1 cellular context compared by ENCODE assay signal in the genomic region with DNA sequence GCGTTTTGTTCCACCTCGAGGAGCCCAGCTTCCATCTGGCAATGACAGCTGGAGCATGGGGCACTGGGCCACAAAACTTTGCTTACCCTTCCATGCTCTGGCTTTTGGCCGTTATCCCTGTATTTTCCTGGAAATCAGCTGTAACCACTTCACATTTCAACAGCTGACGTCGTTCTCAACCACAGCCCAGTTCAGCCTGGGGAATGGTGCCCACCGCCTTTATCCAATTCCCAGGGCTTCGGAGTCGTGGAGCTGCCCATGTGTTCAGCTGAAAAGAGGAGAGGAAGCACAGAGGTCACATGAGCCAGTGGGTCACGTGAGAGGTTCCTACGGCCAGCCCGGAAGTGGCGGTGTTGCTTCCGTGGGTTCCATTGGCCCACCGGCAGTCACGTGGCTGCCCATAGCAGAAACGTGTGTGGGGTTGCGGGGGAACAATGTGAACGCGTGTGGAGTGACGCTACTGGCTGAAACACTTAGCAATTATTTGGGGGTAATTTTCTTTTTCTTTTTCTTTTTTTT.
A peak's percentile ranks its signal among the peaks of the same experiment; 100 is the strongest.
TF ChIP-seq lines count a peak whose summit lies in the region.

No MANE protein-coding gene starts in this region.

TF ChIP-seq in WTC11, 78 proteins besides CTCF, POLR2A, EP300 and RAD21 (continued from another document):
- TF ChIP-seq EMX1 (CRISPR knock-in tag; IDR thresholded peaks at IDR 0.05) (no peak), PRDM15 (CRISPR knock-in tag; IDR thresholded peaks at IDR 0.05) (no peak), CREM (CRISPR knock-in tag; IDR thresholded peaks at IDR 0.05) (no peak)
- TF ChIP-seq, protein P1, sequence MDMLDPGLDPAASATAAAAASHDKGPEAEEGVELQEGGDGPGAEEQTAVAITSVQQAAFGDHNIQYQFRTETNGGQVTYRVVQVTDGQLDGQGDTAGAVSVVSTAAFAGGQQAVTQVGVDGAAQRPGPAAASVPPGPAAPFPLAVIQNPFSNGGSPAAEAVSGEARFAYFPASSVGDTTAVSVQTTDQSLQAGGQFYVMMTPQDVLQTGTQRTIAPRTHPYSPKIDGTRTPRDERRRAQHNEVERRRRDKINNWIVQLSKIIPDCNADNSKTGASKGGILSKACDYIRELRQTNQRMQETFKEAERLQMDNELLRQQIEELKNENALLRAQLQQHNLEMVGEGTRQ (CRISPR knock-in tag; IDR thresholded peaks at IDR 0.05) = peak; percentile 66; the same call in 1 of the 2 replicates
